ENCODE assay signal across 1 cellular context in genomic region chr3:38047896-38048295, GRCh38.
TF ChIP-seq lines count a peak whose summit lies in the region.

No MANE protein-coding gene starts in this region.

TF ChIP-seq in SK-N-SH treated with all-trans-retinoic acid at 6 μM for 48 hours, 23 proteins besides CTCF, POLR2A, EP300 and RAD21 (continued from another document):
- no peak for TF ChIP-seq CREB5 (CRISPR knock-in tag; IDR thresholded peaks at IDR 0.05; ENCODE audit: low read depth)
